8 cellular contexts compared by ENCODE assay signal in genomic region chrX:48911407-48912182, GRCh38. TPM values are rescaled to one million over a fixed set of nuclear protein-coding genes. Genes with fewer than 3 reads are reported as not detected.
DNase-seq lines count a peak whose midpoint lies in the region; ATAC-seq, FAIRE-seq and TF ChIP-seq lines count a peak whose summit lies in the region.

Gene SLC35A2, minus strand, starts transcription at chrX:48911646. Its CDS starts 10 bp downstream, at chrX:48911636.

- H3K27me3 ChIP-seq in A673 (replicated peaks; ENCODE audit: insufficient read depth, low read depth, low read length, poor library complexity): no peaks in the 10 kb centered on the region

- POLR2A ChIA-PET in A673 (lab: Charles Lee; ENCODE audit: low non-redundant PET): no interaction called here

- peak; percentile 88 for FAIRE-seq in islet of Langerhans (lab: Jason Lieb, UNC)

- no peaks in the 10 kb centered on the region for H3K9me3 ChIP-seq in A673 (ENCODE audit: low read depth, low read length, poor library complexity, severe bottlenecking)

- no TSS peak for BruUV-seq in A673 (replicated peaks; lab: Mats Ljungman, UMichigan)

- peak; percentile 83 for DNase-seq in A673 (ENCODE audit: low spot score)
- peak; percentile 11 for DNase-seq in NCI-H446 treated with DMSO at 0.1 percent for 48 hours (lab: John Stamatoyannopoulos, UW)
- DNase-seq in activated CD4-positive, CD25-positive, alpha-beta regulatory T cell treated with anti-CD3 and anti-CD28 coated beads, Interleukin-2, amount 50 U/mL, for 16 hours (ENCODE audit: low read depth, low spot score): peak; percentile 81
- peak in 60 of 61 donors; percentile 7 to 86 (median 62) for DNase-seq in caudate nucleus (lab: John Stamatoyannopoulos, UW)
- peak; percentile 74 to 81 for DNase-seq in stimulated activated CD4-positive, alpha-beta T cell treated with anti-CD3 and anti-CD28 coated beads, Interleukin-12 subunit alpha, Interleukin-12 subunit beta, amount 100 ng/mL, for 24 hours (ENCODE audit: low read depth in 2 of 2)

- H3K27ac ChIP-seq in A673 (ENCODE audit: low read depth, low read length, poor library complexity, severe bottlenecking): peak within 1 kb of the TSS; percentile 73
- peak within 1 kb of the TSS; percentile 60 for H3K27ac ChIP-seq in caudate nucleus (ENCODE audit: low read depth, low read length)

- H3K4me1 ChIP-seq in A673 (ENCODE audit: insufficient read depth, low read length, poor library complexity, severe bottlenecking): no peaks in the 10 kb centered on the region

- CTCF ChIA-PET in A673 (lab: Charles Lee): interaction anchor here (0.5 kb wide), 1 partner anchor 314 kb away, joined by 4 read pairs; no protein-coding TSS in a partner anchor

- intact Hi-C loops in A673 (cut with micrococcal nuclease; ENCODE audit: unreplicated experiment): no loop called here

- H3K36me3 ChIP-seq in A673 (ENCODE audit: insufficient read depth, low read length, poor library complexity, severe bottlenecking): peaks cover 8% of the 10 kb centered on the region

- ATAC-seq in GM18873 (IDR thresholded peaks at IDR 0.05; ENCODE audit: low FRiP score, unreplicated experiment) (peak; percentile 53), HG03175 (IDR thresholded peaks at IDR 0.05; ENCODE audit: unreplicated experiment) (peak; percentile 80)

- peak within 1 kb of the TSS; percentile 82 for H3K4me3 ChIP-seq in A673 (ENCODE audit: low read depth, low read length, poor library complexity, severe bottlenecking)

- TF ChIP-seq CTCF in A673 (conservative IDR thresholded peaks at IDR 0.05; ENCODE audit: low read depth, low read length): no peak

RNA-seq across cellular contexts. Expression of gene SLC35A2, which starts in this region (rescaled TPM):
- 21.7 and 30.4 TPM in 2 replicates for total RNA-seq in A673 (2021)

Comparison
In these comparisons a context has a peak if more than half of its experiments do, and no peak if none do; other contexts are left out.
1. Peak in every context shown above with its lines: DNase-seq, ATAC-seq, H3K4me3 ChIP-seq and H3K27ac ChIP-seq.
2. DNase-seq: peak in every context shown above with its lines; median percentile 83 in A673; 81 in activated CD4-positive, CD25-positive, alpha-beta regulatory T cell treated with anti-CD3 and anti-CD28 coated beads, Interleukin-2, amount 50 U/mL, for 16 hours; 78 in stimulated activated CD4-positive, alpha-beta T cell treated with anti-CD3 and anti-CD28 coated beads, Interleukin-12 subunit alpha, Interleukin-12 subunit beta, amount 100 ng/mL, for 24 hours; 62 in caudate nucleus; 11 in NCI-H446 treated with DMSO at 0.1 percent for 48 hours.